In the genomic region with DNA sequence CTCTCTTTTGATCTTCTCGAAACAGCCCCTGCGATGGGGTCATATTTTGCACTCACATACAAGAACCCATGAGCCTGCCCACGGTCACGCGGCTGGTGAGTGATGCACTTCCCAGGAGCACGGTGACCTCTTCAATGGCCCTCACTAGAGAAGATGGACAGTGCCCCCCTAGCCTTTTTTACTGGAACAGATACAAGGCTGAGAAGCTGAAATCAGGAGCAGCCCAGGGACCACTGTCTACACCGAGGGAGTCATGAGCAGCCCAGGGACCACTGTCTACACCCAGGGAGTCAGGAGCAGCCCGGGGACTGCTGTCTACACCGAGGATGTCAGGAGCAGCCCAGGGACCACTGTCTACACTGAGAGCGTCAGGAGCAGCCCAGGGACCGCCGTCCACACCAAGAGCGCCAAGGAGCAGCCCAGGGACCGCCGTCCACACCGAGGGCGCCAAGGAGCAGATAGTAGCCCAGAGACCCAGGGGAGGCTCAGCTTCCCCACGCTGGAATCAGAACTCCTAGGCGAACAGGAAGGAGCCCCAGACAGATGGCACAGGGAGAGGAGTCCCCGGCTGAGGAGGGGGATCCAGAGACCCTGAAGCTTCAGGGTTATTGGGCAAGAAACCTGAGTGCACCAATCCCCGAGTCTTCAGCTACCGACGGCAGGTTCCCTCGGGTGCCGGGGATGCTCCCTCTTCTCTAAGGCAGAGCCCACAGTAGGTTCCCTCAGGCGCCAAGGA, we compare ENCODE assay signal across 2 cellular contexts.
TF ChIP-seq lines count a peak whose summit lies in the region.

No MANE protein-coding gene starts in this region.

TF ChIP-seq in GM23338, 12 proteins besides CTCF, POLR2A, EP300 and RAD21 (continues in another document):
- TF ChIP-seq CREB1 (CRISPR knock-in tag; IDR thresholded peaks at IDR 0.05; ENCODE audit: low read depth) (no peak), ZNF331 (CRISPR knock-in tag; IDR thresholded peaks at IDR 0.05; ENCODE audit: low read depth) (no peak), POLR2AphosphoS5 (IDR thresholded peaks at IDR 0.05; ENCODE audit: low read depth) (no peak), STAT1 (IDR thresholded peaks at IDR 0.05; ENCODE audit: unreplicated experiment) (no peak), NANOG (IDR thresholded peaks at IDR 0.05; ENCODE audit: borderline replicate concordance) (no peak), ZNF114 (CRISPR knock-in tag; IDR thresholded peaks at IDR 0.05) (no peak), JUNB (IDR thresholded peaks at IDR 0.05; ENCODE audit: unreplicated experiment) (no peak), EZH2 (IDR thresholded peaks at IDR 0.05; ENCODE audit: low read depth, unreplicated experiment) (no peak), EZH2phosphoT487 (IDR thresholded peaks at IDR 0.05; ENCODE audit: unreplicated experiment) (no peak)
- TF ChIP-seq, protein P1, sequence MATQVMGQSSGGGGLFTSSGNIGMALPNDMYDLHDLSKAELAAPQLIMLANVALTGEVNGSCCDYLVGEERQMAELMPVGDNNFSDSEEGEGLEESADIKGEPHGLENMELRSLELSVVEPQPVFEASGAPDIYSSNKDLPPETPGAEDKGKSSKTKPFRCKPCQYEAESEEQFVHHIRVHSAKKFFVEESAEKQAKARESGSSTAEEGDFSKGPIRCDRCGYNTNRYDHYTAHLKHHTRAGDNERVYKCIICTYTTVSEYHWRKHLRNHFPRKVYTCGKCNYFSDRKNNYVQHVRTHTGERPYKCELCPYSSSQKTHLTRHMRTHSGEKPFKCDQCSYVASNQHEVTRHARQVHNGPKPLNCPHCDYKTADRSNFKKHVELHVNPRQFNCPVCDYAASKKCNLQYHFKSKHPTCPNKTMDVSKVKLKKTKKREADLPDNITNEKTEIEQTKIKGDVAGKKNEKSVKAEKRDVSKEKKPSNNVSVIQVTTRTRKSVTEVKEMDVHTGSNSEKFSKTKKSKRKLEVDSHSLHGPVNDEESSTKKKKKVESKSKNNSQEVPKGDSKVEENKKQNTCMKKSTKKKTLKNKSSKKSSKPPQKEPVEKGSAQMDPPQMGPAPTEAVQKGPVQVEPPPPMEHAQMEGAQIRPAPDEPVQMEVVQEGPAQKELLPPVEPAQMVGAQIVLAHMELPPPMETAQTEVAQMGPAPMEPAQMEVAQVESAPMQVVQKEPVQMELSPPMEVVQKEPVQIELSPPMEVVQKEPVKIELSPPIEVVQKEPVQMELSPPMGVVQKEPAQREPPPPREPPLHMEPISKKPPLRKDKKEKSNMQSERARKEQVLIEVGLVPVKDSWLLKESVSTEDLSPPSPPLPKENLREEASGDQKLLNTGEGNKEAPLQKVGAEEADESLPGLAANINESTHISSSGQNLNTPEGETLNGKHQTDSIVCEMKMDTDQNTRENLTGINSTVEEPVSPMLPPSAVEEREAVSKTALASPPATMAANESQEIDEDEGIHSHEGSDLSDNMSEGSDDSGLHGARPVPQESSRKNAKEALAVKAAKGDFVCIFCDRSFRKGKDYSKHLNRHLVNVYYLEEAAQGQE (IDR thresholded peaks at IDR 0.05; ENCODE audit: unreplicated experiment) = no peak
- TF ChIP-seq, protein P2, sequence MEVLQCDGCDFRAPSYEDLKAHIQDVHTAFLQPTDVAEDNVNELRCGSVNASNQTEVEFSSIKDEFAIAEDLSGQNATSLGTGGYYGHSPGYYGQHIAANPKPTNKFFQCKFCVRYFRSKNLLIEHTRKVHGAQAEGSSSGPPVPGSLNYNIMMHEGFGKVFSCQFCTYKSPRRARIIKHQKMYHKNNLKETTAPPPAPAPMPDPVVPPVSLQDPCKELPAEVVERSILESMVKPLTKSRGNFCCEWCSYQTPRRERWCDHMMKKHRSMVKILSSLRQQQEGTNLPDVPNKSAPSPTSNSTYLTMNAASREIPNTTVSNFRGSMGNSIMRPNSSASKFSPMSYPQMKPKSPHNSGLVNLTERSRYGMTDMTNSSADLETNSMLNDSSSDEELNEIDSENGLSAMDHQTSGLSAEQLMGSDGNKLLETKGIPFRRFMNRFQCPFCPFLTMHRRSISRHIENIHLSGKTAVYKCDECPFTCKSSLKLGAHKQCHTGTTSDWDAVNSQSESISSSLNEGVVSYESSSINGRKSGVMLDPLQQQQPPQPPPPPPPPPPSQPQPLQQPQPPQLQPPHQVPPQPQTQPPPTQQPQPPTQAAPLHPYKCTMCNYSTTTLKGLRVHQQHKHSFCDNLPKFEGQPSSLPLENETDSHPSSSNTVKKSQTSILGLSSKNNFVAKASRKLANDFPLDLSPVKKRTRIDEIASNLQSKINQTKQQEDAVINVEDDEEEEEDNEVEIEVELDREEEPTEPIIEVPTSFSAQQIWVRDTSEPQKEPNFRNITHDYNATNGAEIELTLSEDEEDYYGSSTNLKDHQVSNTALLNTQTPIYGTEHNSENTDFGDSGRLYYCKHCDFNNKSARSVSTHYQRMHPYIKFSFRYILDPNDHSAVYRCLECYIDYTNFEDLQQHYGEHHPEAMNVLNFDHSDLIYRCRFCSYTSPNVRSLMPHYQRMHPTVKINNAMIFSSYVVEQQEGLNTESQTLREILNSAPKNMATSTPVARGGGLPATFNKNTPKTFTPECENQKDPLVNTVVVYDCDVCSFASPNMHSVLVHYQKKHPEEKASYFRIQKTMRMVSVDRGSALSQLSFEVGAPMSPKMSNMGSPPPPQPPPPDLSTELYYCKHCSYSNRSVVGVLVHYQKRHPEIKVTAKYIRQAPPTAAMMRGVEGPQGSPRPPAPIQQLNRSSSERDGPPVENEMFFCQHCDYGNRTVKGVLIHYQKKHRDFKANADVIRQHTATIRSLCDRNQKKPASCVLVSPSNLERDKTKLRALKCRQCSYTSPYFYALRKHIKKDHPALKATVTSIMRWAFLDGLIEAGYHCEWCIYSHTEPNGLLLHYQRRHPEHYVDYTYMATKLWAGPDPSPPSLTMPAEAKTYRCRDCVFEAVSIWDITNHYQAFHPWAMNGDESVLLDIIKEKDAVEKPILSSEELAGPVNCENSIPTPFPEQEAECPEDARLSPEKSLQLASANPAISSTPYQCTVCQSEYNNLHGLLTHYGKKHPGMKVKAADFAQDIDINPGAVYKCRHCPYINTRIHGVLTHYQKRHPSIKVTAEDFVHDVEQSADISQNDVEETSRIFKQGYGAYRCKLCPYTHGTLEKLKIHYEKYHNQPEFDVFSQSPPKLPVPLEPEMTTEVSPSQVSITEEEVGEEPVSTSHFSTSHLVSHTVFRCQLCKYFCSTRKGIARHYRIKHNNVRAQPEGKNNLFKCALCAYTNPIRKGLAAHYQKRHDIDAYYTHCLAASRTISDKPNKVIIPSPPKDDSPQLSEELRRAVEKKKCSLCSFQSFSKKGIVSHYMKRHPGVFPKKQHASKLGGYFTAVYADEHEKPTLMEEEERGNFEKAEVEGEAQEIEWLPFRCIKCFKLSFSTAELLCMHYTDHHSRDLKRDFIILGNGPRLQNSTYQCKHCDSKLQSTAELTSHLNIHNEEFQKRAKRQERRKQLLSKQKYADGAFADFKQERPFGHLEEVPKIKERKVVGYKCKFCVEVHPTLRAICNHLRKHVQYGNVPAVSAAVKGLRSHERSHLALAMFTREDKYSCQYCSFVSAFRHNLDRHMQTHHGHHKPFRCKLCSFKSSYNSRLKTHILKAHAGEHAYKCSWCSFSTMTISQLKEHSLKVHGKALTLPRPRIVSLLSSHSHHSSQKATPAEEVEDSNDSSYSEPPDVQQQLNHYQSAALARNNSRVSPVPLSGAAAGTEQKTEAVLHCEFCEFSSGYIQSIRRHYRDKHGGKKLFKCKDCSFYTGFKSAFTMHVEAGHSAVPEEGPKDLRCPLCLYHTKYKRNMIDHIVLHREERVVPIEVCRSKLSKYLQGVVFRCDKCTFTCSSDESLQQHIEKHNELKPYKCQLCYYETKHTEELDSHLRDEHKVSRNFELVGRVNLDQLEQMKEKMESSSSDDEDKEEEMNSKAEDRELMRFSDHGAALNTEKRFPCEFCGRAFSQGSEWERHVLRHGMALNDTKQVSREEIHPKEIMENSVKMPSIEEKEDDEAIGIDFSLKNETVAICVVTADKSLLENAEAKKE (CRISPR knock-in tag; IDR thresholded peaks at IDR 0.05) = no peak

TF ChIP-seq in H1, 55 proteins besides CTCF, POLR2A, EP300 and RAD21:
- TF ChIP-seq BRCA1 (IDR thresholded peaks at IDR 0.05; ENCODE audit: low read depth, low read length) = no peak
- TF ChIP-seq POU5F1 (IDR thresholded peaks at IDR 0.05; ENCODE audit: low read depth, low read length) = no peak
- no peak for TF ChIP-seq EZH2 (IDR thresholded peaks at IDR 0.05; ENCODE audit: low read depth, low read length, severe bottlenecking)
- TF ChIP-seq GTF2F1 (IDR thresholded peaks at IDR 0.05; ENCODE audit: borderline replicate concordance, low read depth, low read length) = no peak
- no peak for TF ChIP-seq JUND (IDR thresholded peaks at IDR 0.05; ENCODE audit: low read length)
- TF ChIP-seq HDAC6 (IDR thresholded peaks at IDR 0.05; ENCODE audit: low read depth, low read length) = no peak
- TF ChIP-seq JUN (IDR thresholded peaks at IDR 0.05; ENCODE audit: low read depth, low read length) = no peak
- no peak for TF ChIP-seq BCL11A (IDR thresholded peaks at IDR 0.05; ENCODE audit: low read depth in 2 of 2, low read length in 2 of 2)
- no peak for TF ChIP-seq RBBP5 (IDR thresholded peaks at IDR 0.05; ENCODE audit: borderline replicate concordance, low read depth, low read length)
- no peak for TF ChIP-seq TEAD4 (IDR thresholded peaks at IDR 0.05; ENCODE audit: low read depth, low read length)
- TF ChIP-seq SP4 (IDR thresholded peaks at IDR 0.05; ENCODE audit: low read length) = no peak
- no peak for TF ChIP-seq YY1 (IDR thresholded peaks at IDR 0.05; ENCODE audit: low read depth, low read length)
- TF ChIP-seq SUZ12 (IDR thresholded peaks at IDR 0.05; ENCODE audit: low read length) = no peak
- no peak for TF ChIP-seq CHD1 (IDR thresholded peaks at IDR 0.05; ENCODE audit: low read depth, low read length)
- TF ChIP-seq BACH1 (IDR thresholded peaks at IDR 0.05; ENCODE audit: low read length) = no peak
- no peak for TF ChIP-seq MAFK (IDR thresholded peaks at IDR 0.05; ENCODE audit: low read depth, low read length)
- TF ChIP-seq HDAC2 (IDR thresholded peaks at IDR 0.05; ENCODE audit: borderline replicate concordance in 1 of 2, low read depth in 2 of 2, low read length in 2 of 2) = no peak
